In the genomic region with DNA sequence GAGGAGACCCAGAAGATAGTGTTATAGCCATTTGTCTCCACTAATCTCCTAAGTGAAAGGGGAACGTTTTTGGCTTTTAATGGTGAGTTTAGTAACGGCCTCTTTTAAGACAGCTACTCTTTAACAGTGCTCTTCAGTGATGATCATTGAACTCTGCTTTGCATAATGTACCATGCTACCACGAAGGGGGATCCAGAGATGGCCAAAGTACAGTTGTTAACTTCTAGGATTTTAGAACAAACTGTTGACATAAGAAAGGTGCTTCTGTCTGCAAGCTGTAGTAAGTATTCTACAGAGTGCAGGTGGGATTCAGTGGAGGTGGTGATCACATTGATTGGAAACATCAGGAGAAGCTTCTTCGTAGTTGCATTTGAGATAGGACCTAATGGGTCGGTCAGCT, we compare ENCODE assay signal across 1 cellular context.
TF ChIP-seq lines count a peak whose summit lies in the region.

No MANE protein-coding gene starts in this region.

TF ChIP-seq in HepG2, 621 proteins besides CTCF, POLR2A, EP300 and RAD21 (continued from another document and continues in another):
- TF ChIP-seq, protein P1, sequence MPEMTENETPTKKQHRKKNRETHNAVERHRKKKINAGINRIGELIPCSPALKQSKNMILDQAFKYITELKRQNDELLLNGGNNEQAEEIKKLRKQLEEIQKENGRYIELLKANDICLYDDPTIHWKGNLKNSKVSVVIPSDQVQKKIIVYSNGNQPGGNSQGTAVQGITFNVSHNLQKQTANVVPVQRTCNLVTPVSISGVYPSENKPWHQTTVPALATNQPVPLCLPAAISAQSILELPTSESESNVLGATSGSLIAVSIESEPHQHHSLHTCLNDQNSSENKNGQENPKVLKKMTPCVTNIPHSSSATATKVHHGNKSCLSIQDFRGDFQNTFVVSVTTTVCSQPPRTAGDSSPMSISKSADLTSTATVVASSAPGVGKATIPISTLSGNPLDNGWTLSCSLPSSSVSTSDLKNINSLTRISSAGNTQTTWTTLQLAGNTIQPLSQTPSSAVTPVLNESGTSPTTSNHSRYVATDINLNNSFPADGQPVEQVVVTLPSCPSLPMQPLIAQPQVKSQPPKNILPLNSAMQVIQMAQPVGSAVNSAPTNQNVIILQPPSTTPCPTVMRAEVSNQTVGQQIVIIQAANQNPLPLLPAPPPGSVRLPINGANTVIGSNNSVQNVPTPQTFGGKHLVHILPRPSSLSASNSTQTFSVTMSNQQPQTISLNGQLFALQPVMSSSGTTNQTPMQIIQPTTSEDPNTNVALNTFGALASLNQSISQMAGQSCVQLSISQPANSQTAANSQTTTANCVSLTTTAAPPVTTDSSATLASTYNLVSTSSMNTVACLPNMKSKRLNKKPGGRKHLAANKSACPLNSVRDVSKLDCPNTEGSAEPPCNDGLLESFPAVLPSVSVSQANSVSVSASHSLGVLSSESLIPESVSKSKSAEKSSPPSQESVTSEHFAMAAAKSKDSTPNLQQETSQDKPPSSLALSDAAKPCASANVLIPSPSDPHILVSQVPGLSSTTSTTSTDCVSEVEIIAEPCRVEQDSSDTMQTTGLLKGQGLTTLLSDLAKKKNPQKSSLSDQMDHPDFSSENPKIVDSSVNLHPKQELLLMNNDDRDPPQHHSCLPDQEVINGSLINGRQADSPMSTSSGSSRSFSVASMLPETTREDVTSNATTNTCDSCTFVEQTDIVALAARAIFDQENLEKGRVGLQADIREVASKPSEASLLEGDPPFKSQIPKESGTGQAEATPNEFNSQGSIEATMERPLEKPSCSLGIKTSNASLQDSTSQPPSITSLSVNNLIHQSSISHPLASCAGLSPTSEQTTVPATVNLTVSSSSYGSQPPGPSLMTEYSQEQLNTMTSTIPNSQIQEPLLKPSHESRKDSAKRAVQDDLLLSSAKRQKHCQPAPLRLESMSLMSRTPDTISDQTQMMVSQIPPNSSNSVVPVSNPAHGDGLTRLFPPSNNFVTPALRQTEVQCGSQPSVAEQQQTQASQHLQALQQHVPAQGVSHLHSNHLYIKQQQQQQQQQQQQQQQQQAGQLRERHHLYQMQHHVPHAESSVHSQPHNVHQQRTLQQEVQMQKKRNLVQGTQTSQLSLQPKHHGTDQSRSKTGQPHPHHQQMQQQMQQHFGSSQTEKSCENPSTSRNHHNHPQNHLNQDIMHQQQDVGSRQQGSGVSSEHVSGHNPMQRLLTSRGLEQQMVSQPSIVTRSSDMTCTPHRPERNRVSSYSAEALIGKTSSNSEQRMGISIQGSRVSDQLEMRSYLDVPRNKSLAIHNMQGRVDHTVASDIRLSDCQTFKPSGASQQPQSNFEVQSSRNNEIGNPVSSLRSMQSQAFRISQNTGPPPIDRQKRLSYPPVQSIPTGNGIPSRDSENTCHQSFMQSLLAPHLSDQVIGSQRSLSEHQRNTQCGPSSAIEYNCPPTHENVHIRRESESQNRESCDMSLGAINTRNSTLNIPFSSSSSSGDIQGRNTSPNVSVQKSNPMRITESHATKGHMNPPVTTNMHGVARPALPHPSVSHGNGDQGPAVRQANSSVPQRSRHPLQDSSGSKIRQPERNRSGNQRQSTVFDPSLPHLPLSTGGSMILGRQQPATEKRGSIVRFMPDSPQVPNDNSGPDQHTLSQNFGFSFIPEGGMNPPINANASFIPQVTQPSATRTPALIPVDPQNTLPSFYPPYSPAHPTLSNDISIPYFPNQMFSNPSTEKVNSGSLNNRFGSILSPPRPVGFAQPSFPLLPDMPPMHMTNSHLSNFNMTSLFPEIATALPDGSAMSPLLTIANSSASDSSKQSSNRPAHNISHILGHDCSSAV (CRISPR knock-in tag; IDR thresholded peaks at IDR 0.05; ENCODE audit: borderline replicate concordance), result no peak
- TF ChIP-seq FOXA3 (CRISPR knock-in tag; IDR thresholded peaks at IDR 0.05) (no peak), TEAD2 (CRISPR knock-in tag; IDR thresholded peaks at IDR 0.05) (no peak), MEF2D (CRISPR knock-in tag; IDR thresholded peaks at IDR 0.05) (no peak), SP2 (CRISPR knock-in tag; IDR thresholded peaks at IDR 0.05) (no peak), ZNF614 (CRISPR knock-in tag; IDR thresholded peaks at IDR 0.05; ENCODE audit: borderline replicate concordance) (peak; percentile 57; the same call in 1 of the 2 replicates), HNF4A (CRISPR knock-in tag; IDR thresholded peaks at IDR 0.05) (peak; percentile 76), CBX5 (CRISPR knock-in tag; IDR thresholded peaks at IDR 0.05; ENCODE audit: borderline replicate concordance) (no peak), SRF (IDR thresholded peaks at IDR 0.05; ENCODE audit: low read depth, low read length) (no peak), KLF6 (CRISPR knock-in tag; IDR thresholded peaks at IDR 0.05) (no peak), ZNF780A (CRISPR knock-in tag; IDR thresholded peaks at IDR 0.05) (no peak), NCOA1 (CRISPR knock-in tag; IDR thresholded peaks at IDR 0.05) (no peak), JUND (CRISPR knock-in tag; IDR thresholded peaks at IDR 0.05) (no peak), ZNF589 (CRISPR knock-in tag; conservative IDR thresholded peaks at IDR 0.05) (no peak), ZNF350 (CRISPR knock-in tag; IDR thresholded peaks at IDR 0.05; ENCODE audit: borderline replicate concordance, low read depth) (no peak), ZKSCAN1 (IDR thresholded peaks at IDR 0.05; ENCODE audit: low read length) (no peak), ZMYM4 (CRISPR knock-in tag; IDR thresholded peaks at IDR 0.05) (peak; percentile 60; the same call in 1 of the 2 replicates), ZKSCAN5 (CRISPR knock-in tag; IDR thresholded peaks at IDR 0.05) (no peak), BCL6 (CRISPR knock-in tag; IDR thresholded peaks at IDR 0.05) (peak; percentile 96), ZBTB1 (CRISPR knock-in tag; IDR thresholded peaks at IDR 0.05; ENCODE audit: borderline replicate concordance) (no peak), ZNF234 (CRISPR knock-in tag; conservative IDR thresholded peaks at IDR 0.05) (no peak), GZF1 (CRISPR knock-in tag; IDR thresholded peaks at IDR 0.05) (no peak), SNRNP70 (IDR thresholded peaks at IDR 0.05; ENCODE audit: low read depth, low read length) (no peak), RNF2 (conservative IDR thresholded peaks at IDR 0.05; ENCODE audit: low read depth) (no peak), HES4 (CRISPR knock-in tag; IDR thresholded peaks at IDR 0.05; ENCODE audit: borderline replicate concordance) (no peak), ZNF354B (CRISPR knock-in tag; IDR thresholded peaks at IDR 0.05) (no peak)
- TF ChIP-seq, protein P2, sequence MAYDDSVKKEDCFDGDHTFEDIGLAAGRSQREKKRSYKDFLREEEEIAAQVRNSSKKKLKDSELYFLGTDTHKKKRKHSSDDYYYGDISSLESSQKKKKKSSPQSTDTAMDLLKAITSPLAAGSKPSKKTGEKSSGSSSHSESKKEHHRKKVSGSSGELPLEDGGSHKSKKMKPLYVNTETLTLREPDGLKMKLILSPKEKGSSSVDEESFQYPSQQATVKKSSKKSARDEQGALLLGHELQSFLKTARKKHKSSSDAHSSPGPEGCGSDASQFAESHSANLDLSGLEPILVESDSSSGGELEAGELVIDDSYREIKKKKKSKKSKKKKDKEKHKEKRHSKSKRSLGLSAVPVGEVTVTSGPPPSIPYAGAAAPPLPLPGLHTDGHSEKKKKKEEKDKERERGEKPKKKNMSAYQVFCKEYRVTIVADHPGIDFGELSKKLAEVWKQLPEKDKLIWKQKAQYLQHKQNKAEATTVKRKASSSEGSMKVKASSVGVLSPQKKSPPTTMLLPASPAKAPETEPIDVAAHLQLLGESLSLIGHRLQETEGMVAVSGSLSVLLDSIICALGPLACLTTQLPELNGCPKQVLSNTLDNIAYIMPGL (CRISPR knock-in tag; IDR thresholded peaks at IDR 0.05; ENCODE audit: borderline replicate concordance in 1 of 2, low read depth in 1 of 2), result no peak
- TF ChIP-seq, protein P3, sequence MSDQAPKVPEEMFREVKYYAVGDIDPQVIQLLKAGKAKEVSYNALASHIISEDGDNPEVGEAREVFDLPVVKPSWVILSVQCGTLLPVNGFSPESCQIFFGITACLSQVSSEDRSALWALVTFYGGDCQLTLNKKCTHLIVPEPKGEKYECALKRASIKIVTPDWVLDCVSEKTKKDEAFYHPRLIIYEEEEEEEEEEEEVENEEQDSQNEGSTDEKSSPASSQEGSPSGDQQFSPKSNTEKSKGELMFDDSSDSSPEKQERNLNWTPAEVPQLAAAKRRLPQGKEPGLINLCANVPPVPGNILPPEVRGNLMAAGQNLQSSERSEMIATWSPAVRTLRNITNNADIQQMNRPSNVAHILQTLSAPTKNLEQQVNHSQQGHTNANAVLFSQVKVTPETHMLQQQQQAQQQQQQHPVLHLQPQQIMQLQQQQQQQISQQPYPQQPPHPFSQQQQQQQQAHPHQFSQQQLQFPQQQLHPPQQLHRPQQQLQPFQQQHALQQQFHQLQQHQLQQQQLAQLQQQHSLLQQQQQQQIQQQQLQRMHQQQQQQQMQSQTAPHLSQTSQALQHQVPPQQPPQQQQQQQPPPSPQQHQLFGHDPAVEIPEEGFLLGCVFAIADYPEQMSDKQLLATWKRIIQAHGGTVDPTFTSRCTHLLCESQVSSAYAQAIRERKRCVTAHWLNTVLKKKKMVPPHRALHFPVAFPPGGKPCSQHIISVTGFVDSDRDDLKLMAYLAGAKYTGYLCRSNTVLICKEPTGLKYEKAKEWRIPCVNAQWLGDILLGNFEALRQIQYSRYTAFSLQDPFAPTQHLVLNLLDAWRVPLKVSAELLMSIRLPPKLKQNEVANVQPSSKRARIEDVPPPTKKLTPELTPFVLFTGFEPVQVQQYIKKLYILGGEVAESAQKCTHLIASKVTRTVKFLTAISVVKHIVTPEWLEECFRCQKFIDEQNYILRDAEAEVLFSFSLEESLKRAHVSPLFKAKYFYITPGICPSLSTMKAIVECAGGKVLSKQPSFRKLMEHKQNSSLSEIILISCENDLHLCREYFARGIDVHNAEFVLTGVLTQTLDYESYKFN (CRISPR knock-in tag; conservative IDR thresholded peaks at IDR 0.05), result peak; percentile 52
- TF ChIP-seq, protein P4, sequence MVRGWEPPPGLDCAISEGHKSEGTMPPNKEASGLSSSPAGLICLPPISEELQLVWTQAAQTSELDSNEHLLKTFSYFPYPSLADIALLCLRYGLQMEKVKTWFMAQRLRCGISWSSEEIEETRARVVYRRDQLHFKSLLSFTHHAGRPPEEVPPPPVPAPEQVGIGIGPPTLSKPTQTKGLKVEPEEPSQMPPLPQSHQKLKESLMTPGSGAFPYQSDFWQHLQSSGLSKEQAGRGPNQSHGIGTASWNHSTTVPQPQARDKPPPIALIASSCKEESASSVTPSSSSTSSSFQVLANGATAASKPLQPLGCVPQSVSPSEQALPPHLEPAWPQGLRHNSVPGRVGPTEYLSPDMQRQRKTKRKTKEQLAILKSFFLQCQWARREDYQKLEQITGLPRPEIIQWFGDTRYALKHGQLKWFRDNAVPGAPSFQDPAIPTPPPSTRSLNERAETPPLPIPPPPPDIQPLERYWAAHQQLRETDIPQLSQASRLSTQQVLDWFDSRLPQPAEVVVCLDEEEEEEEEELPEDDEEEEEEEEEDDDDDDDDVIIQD (CRISPR knock-in tag; IDR thresholded peaks at IDR 0.05; ENCODE audit: low read depth), result 0 out of 2 replicates have a peak, but pooled peaks have one; percentile 47
- TF ChIP-seq, protein P5, sequence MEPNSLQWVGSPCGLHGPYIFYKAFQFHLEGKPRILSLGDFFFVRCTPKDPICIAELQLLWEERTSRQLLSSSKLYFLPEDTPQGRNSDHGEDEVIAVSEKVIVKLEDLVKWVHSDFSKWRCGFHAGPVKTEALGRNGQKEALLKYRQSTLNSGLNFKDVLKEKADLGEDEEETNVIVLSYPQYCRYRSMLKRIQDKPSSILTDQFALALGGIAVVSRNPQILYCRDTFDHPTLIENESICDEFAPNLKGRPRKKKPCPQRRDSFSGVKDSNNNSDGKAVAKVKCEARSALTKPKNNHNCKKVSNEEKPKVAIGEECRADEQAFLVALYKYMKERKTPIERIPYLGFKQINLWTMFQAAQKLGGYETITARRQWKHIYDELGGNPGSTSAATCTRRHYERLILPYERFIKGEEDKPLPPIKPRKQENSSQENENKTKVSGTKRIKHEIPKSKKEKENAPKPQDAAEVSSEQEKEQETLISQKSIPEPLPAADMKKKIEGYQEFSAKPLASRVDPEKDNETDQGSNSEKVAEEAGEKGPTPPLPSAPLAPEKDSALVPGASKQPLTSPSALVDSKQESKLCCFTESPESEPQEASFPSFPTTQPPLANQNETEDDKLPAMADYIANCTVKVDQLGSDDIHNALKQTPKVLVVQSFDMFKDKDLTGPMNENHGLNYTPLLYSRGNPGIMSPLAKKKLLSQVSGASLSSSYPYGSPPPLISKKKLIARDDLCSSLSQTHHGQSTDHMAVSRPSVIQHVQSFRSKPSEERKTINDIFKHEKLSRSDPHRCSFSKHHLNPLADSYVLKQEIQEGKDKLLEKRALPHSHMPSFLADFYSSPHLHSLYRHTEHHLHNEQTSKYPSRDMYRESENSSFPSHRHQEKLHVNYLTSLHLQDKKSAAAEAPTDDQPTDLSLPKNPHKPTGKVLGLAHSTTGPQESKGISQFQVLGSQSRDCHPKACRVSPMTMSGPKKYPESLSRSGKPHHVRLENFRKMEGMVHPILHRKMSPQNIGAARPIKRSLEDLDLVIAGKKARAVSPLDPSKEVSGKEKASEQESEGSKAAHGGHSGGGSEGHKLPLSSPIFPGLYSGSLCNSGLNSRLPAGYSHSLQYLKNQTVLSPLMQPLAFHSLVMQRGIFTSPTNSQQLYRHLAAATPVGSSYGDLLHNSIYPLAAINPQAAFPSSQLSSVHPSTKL (CRISPR knock-in tag; IDR thresholded peaks at IDR 0.05), result peak; percentile 39; the same call in 1 of the 2 replicates
- TF ChIP-seq, protein P6, sequence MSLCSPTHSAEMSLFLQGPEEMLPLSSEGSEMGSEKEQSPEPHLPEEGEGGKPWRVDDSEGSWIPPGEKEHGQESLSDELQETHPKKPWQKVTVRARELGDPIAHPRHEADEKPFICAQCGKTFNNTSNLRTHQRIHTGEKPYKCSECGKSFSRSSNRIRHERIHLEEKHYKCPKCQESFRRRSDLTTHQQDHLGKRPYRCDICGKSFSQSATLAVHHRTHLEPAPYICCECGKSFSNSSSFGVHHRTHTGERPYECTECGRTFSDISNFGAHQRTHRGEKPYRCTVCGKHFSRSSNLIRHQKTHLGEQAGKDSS (CRISPR knock-in tag; IDR thresholded peaks at IDR 0.05; ENCODE audit: borderline replicate concordance, low read depth), result peak; percentile 67; the same call in 1 of the 2 replicates
